In the genomic region with DNA sequence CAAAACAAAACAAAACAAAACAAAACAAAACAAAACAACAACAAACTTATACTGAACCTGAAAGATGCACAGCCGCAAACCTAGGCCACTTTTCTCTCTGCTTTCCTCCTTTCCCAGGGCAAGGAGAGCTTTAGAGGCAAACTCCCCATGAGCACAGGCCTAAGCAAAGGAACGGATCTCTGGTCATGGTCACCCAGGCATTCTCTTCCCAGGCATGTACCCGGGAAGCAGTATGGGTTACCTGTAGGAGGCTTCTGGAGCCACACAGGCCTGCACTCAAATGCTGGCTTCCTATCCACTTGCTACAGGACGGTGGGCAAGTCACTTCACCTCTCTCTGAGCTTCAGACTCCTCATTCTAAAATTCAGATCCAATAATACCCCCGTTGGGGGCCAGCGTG, we compare ENCODE assay signal across 19 cellular contexts.
A peak's percentile ranks its signal among the peaks of the same experiment; 100 is the strongest.
DNase-seq lines count a peak whose midpoint lies in the region; ATAC-seq, FAIRE-seq and TF ChIP-seq lines count a peak whose summit lies in the region.
"Had no signal": no experiment of that assay in that cellular context is flagged by ENCODE, and none has a peak within 500 bp of the region (broad histone marks: within the 10 kb centered on the region; RNA-seq: fewer than 3 reads in every experiment).

No MANE protein-coding gene starts in this region.

- no peak overlapping the region for H3K27ac ChIP-seq in HCT116 (ENCODE audit: low read depth, low read length)
- no peak overlapping the region for H3K27ac ChIP-seq in sigmoid colon
- H3K27ac ChIP-seq in osteoblast (ENCODE audit: low read depth, low read length) = no peak overlapping the region

- no peak overlapping the region for H3K9ac ChIP-seq in HCT116 (ENCODE audit: low read length)

- H4K20me1 ChIP-seq in HCT116 (ENCODE audit: insufficient read depth) (no peaks in the 10 kb centered on the region), osteoblast (ENCODE audit: insufficient read depth, low read length) (no peaks in the 10 kb centered on the region)

- 92 to 93% methylated on average over 6 of the region's 6 CpGs for WGBS in sigmoid colon, 2 donors

- H3K79me2 ChIP-seq in HCT116 (ENCODE audit: insufficient read depth, low read length) = no peaks in the 10 kb centered on the region
- no peaks in the 10 kb centered on the region for H3K79me2 ChIP-seq in osteoblast (ENCODE audit: insufficient read depth, low read length)

- H3K4me1 ChIP-seq in HCT116 (ENCODE audit: control insufficient read depth in 1 of 2, insufficient read depth in 2 of 2, low read length in 2 of 2) (peaks cover 0 to 24% of the 10 kb centered on the region in 2 experiments; a peak in 1 of 4 replicates), sigmoid colon (peaks cover 0 to 11% (median 2%) of the 10 kb centered on the region in 4 donors), osteoblast (ENCODE audit: insufficient read depth, low read length) (no peaks in the 10 kb centered on the region)
- H3K4me1 ChIP-seq: HAP-1 had no signal

- CTCF ChIA-PET in HCT116 (lab: Charles Lee) = no interaction called here

- H3K36me3 ChIP-seq in HCT116 (ENCODE audit: control insufficient read depth in 1 of 2, insufficient read depth in 2 of 2, low read length in 2 of 2) (no peaks in the 10 kb centered on the region), sigmoid colon (no peaks in the 10 kb centered on the region), osteoblast (ENCODE audit: insufficient read depth, low read length) (no peaks in the 10 kb centered on the region)
- H3K36me3 ChIP-seq: HAP-1 had no signal

- POLR2A ChIA-PET in HCT116 (lab: Charles Lee) = no interaction called here

- FAIRE-seq in G401.6 (lab: Jason Lieb, UNC) (peak; percentile 55), frontal cortex (lab: Jason Lieb, UNC) (no peak)

- no peak for TF ChIP-seq EP300 in sigmoid colon (IDR thresholded peaks at IDR 0.05)

- H3K4me3 ChIP-seq in HCT116 (replicated peaks in 1 of 2; ENCODE audit: low read depth in 1 of 2, low read length in 2 of 2) = no peak overlapping the region
- no peak overlapping the region for H3K4me3 ChIP-seq in sigmoid colon
- no peak overlapping the region for H3K4me3 ChIP-seq in osteoblast (ENCODE audit: insufficient read depth, low read length)
- H3K4me3 ChIP-seq: HAP-1 had no signal

- TF ChIP-seq RAD21 in HCT116 (IDR thresholded peaks at IDR 0.05; ENCODE audit: low read depth) = no peak

- no peak for DNase-seq in HCT116 (ENCODE audit: low read depth, low spot score)
- peak; percentile 21 for DNase-seq in ecto neural progenitor cell (ENCODE audit: low spot score)
- peak; percentile 5 for DNase-seq in sigmoid colon
- no peak for DNase-seq in frontal cortex (ENCODE audit: low spot score in 2 of 2)
- DNase-seq in osteoblast (ENCODE audit: insufficient read length, low spot score, missing footprints) = no peak
- DNase-seq in NCI-H345 treated with DMSO at 0.1 percent for 48 hours (lab: John Stamatoyannopoulos, UW; ENCODE audit: unreplicated experiment) = no peak
- DNase-seq: ACHN; AML-193; DMS79 treated with DMSO at 0.1 percent for 48 hours; KBM-7; NCI-H1105; NCI-H1694; NCI-H2081 treated with DMSO at 0.1 percent for 48 hours; NCI-H510A; NCI-H748 treated with DMSO at 0.1 percent for 48 hours; NK-92 treated with Interleukin-12 subunit alpha and Interleukin-12 subunit beta, amount 100 ng/mL, for 24 hours; Right ventricle myocardium superior had no signal

- no peaks in the 10 kb centered on the region for H3K9me2 ChIP-seq in HCT116 (ENCODE audit: insufficient read depth)

- TF ChIP-seq CTCF in HCT116 (IDR thresholded peaks at IDR 0.05 in 2 of 3, conservative IDR thresholded peaks at IDR 0.05 in 1 of 3; ENCODE audit: borderline replicate concordance in 1 of 3, insufficient read depth in 1 of 3, low read depth in 2 of 3, low read length in 2 of 3) = no peak
- no peak for TF ChIP-seq CTCF in sigmoid colon (IDR thresholded peaks at IDR 0.05)
- TF ChIP-seq CTCF in osteoblast (IDR thresholded peaks at IDR 0.05; ENCODE audit: extremely low read depth, low read depth, low read length) = no peak

- TF ChIP-seq POLR2A in HCT116 (IDR thresholded peaks at IDR 0.05; ENCODE audit: borderline replicate concordance, extremely low read depth, insufficient read depth, insufficient read length) (no peak), sigmoid colon (IDR thresholded peaks at IDR 0.05) (no peak)

- BruUV-seq in HCT116 (replicated peaks; lab: Mats Ljungman, UMichigan) = no TSS peak

- H3K27me3 ChIP-seq in HCT116 (ENCODE audit: insufficient read depth, low read length) (no peaks in the 10 kb centered on the region), sigmoid colon (no peaks in the 10 kb centered on the region), osteoblast (ENCODE audit: insufficient read depth, low read length) (no peaks in the 10 kb centered on the region)

- H3K9me3 ChIP-seq in HCT116 (ENCODE audit: control insufficient read depth in 1 of 2, insufficient read depth in 1 of 2, low read depth in 1 of 2, low read length in 2 of 2) = peaks cover 0 to 3% of the 10 kb centered on the region in 2 experiments; a peak in 1 of 4 replicates
- no peaks in the 10 kb centered on the region for H3K9me3 ChIP-seq in sigmoid colon
- no peaks in the 10 kb centered on the region for H3K9me3 ChIP-seq in osteoblast (ENCODE audit: low read depth, low read length)
- H3K9me3 ChIP-seq: HAP-1 had no signal

- intact Hi-C loops in HCT116 (cut with micrococcal nuclease) (no loop called here), sigmoid colon (cut with DNase I) (no loop called here)

- H3K4me2 ChIP-seq in HCT116 (ENCODE audit: low read length) (no peak overlapping the region), osteoblast (ENCODE audit: insufficient read depth, low read length) (no peak overlapping the region)

- 0 out of 2 replicates have a peak, but pooled peaks have one; percentile 34 for ATAC-seq in HCT116

- no peak overlapping the region for H2AFZ ChIP-seq in HCT116 (ENCODE audit: low read depth, low read length, poor library complexity, severe bottlenecking)
- H2AFZ ChIP-seq in osteoblast (ENCODE audit: low read length) = no peak overlapping the region

- RAD21 ChIA-PET in HCT116 (lab: Charles Lee; ENCODE audit: low non-redundant PET in 1 of 2, low total read pairs in 2 of 2, uncharacterized antibody in 2 of 2, unreplicated experiment in 2 of 2) = no interaction called here

TF ChIP-seq in HCT116, 20 proteins besides CTCF, POLR2A, EP300 and RAD21:
- TF ChIP-seq EGR1 (IDR thresholded peaks at IDR 0.05; ENCODE audit: low read depth) (no peak), TCF7L2 (IDR thresholded peaks at IDR 0.05; ENCODE audit: borderline replicate concordance, extremely low read depth, insufficient read depth, insufficient read length) (no peak)

Comparison
In these comparisons a context has a peak if more than half of its experiments do, and no peak if none do; other contexts are left out.
1. DNase-seq: peak in ecto neural progenitor cell (single experiment) and sigmoid colon (single experiment); none in HCT116 (single experiment), frontal cortex (0 of 2), osteoblast (single experiment) and NCI-H345 treated with DMSO at 0.1 percent for 48 hours (single experiment).